ENCODE assay signal across 1 cellular context in genomic region chr1:6871300-6871972, GRCh38.
TF ChIP-seq lines count a peak whose summit lies in the region.

No MANE protein-coding gene starts in this region.

TF ChIP-seq in H1, 55 proteins besides CTCF, POLR2A, EP300 and RAD21 (continued from another document):
- TF ChIP-seq ATF2 (IDR thresholded peaks at IDR 0.05; ENCODE audit: low read length): no peak
- TF ChIP-seq CHD7 (IDR thresholded peaks at IDR 0.05; ENCODE audit: insufficient replicate concordance, low read length): no peak
- no peak for TF ChIP-seq CTBP2 (IDR thresholded peaks at IDR 0.05; ENCODE audit: borderline replicate concordance, insufficient read depth, insufficient read length, low read length)
- TF ChIP-seq CBX8 (IDR thresholded peaks at IDR 0.05; ENCODE audit: borderline replicate concordance, low read depth, low read length): no peak
- no peak for TF ChIP-seq SP4 (IDR thresholded peaks at IDR 0.05; ENCODE audit: low read length)
- TF ChIP-seq CHD1 (IDR thresholded peaks at IDR 0.05; ENCODE audit: low read depth, low read length): no peak
- TF ChIP-seq RNF2 (IDR thresholded peaks at IDR 0.05; ENCODE audit: borderline replicate concordance, low read depth, low read length, missing control alignments, poor library complexity, severe bottlenecking): no peak
- no peak for TF ChIP-seq BACH1 (IDR thresholded peaks at IDR 0.05; ENCODE audit: low read length)
- no peak for TF ChIP-seq FOSL1 (IDR thresholded peaks at IDR 0.05; ENCODE audit: insufficient read depth, low read depth, low read length)
- TF ChIP-seq GABPA (IDR thresholded peaks at IDR 0.05; ENCODE audit: borderline replicate concordance, insufficient read depth, low read length): no peak
- no peak for TF ChIP-seq SP1 (IDR thresholded peaks at IDR 0.05; ENCODE audit: low read depth, low read length)
- TF ChIP-seq SUZ12 (IDR thresholded peaks at IDR 0.05; ENCODE audit: low read length): no peak
- TF ChIP-seq TEAD4 (IDR thresholded peaks at IDR 0.05; ENCODE audit: low read depth, low read length): no peak
- no peak for TF ChIP-seq ZNF274 (IDR thresholded peaks at IDR 0.05; ENCODE audit: borderline replicate concordance, extremely low read depth, low read length)
- no peak for TF ChIP-seq SIN3A (conservative IDR thresholded peaks at IDR 0.05 in 1 of 2, IDR thresholded peaks at IDR 0.05 in 1 of 2; ENCODE audit: low read depth in 1 of 2, low read length in 2 of 2)
- TF ChIP-seq PHF8 (conservative IDR thresholded peaks at IDR 0.05; ENCODE audit: low read depth, low read length): no peak
- no peak for TF ChIP-seq CREB1 (IDR thresholded peaks at IDR 0.05)
- TF ChIP-seq YY1 (IDR thresholded peaks at IDR 0.05; ENCODE audit: low read depth, low read length): no peak
- no peak for TF ChIP-seq TCF12 (IDR thresholded peaks at IDR 0.05; ENCODE audit: low read depth, low read length)
